ENCODE assay signal across 1 cellular context in the genomic region with DNA sequence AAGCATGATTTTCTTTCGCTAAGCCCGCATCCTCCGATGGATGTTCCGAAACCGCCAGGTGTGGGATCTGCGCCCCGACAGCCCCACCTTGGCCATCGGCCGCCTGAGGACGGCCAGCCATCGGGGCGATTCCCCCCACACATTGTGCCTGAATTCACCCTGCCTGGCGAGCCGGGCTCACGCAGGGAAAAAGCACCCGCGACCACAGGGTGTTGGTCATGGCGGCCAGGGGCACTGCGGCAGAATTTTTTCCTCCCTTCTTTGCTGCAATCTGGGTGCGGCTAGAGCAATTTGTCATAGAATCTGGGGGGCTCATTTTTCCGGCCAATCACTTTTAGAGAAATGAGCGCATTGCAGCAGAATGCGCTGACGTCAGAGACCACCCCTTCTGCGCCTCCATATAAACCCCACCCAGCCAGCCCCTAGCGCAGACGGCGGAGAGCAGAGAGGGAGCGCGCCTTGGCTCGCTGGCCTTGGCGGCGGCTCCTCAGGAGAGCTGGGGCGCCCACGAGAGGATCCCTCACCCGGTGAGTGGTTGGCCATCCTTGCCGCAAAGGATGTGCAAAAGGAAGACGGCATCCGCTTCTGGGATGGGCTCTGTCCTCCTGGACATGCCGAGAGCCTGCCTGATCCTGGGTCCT.
TF ChIP-seq lines count a peak whose summit lies in the region.

TSS of gene MEG3 (plus strand) at position 428 of the 641 bp plus-strand sequence.

TF ChIP-seq in endothelial cell of umbilical vein, 7 proteins besides CTCF, POLR2A, EP300 and RAD21:
- TF ChIP-seq EZH2 (IDR thresholded peaks at IDR 0.05; ENCODE audit: borderline replicate concordance, low read depth, low read length, severe bottlenecking) = no peak
- peak; percentile 94 for TF ChIP-seq POLR2AphosphoS5 (IDR thresholded peaks at IDR 0.05; ENCODE audit: insufficient read depth, low read depth, low read length)
